1 cellular context compared by ENCODE assay signal in the genomic region with DNA sequence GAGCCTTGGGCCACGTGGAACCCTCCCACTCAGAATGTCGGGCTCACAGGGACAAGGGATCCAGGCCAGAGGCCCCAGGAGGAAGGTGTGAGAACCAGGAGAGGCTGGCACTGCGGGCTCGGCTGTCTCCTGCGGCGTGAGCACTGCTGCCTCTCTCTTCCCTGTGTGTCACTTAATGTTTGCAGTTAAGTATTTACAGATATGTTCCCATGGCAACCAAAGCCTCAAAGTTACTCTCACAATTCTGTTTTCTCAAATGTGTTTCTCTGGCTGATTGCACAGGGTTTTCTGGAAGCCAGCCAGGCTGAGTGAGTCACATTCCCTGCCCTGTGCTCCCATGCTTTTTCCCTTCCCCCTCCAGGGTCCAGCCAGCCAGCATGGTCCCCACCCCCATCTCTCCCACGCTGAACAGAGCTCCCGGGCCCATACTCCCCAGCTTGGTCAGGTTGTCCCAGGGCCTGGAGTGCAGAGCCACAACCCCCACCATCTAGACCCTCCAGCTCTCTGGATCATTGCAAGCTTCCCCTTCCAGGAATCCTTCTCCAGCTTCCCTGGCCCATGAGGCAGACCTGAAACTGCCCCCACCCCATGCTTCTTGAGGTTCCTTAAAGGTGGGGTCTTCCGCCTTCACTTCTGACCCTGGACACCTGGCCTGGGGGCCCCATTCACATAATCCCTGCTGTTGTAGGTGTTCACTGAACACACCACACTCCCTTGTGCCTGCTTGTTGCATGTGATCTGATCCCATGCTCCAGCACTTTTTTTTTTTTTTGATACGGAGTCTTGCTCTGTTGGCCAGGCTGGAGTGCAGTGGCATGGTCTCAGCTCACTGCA.
A peak's percentile ranks its signal among the peaks of the same experiment; 100 is the strongest.
TF ChIP-seq lines count a peak whose summit lies in the region.

No MANE protein-coding gene starts in this region.

TF ChIP-seq in HepG2, 621 proteins besides CTCF, POLR2A, EP300 and RAD21 (continued from another document and continues in another):
- TF ChIP-seq, protein P1, sequence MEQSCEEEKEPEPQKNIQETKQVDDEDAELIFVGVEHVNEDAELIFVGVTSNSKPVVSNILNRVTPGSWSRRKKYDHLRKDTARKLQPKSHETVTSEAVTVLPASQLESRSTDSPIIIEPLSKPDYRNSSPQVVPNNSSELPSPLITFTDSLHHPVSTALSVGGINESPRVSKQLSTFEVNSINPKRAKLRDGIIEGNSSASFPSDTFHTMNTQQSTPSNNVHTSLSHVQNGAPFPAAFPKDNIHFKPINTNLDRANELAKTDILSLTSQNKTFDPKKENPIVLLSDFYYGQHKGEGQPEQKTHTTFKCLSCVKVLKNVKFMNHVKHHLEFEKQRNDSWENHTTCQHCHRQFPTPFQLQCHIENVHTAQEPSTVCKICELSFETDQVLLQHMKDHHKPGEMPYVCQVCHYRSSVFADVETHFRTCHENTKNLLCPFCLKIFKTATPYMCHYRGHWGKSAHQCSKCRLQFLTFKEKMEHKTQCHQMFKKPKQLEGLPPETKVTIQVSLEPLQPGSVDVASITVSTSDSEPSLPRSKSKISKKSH (CRISPR knock-in tag; IDR thresholded peaks at IDR 0.05; ENCODE audit: borderline replicate concordance): no peak
- TF ChIP-seq, protein P2, sequence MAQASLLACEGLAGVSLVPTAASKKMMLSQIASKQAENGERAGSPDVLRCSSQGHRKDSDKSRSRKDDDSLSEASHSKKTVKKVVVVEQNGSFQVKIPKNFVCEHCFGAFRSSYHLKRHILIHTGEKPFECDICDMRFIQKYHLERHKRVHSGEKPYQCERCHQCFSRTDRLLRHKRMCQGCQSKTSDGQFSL (CRISPR knock-in tag; IDR thresholded peaks at IDR 0.05): no peak
- TF ChIP-seq ZBTB7A (CRISPR knock-in tag; IDR thresholded peaks at IDR 0.05): no peak
- peak; percentile 71 for TF ChIP-seq FOXA3 (CRISPR knock-in tag; IDR thresholded peaks at IDR 0.05)
- TF ChIP-seq ZNF563 (CRISPR knock-in tag; IDR thresholded peaks at IDR 0.05): 0 out of 2 replicates have a peak, but pooled peaks have one; percentile 37
- 0 out of 2 replicates have a peak, but pooled peaks have one; percentile 14 for TF ChIP-seq ISL2 (CRISPR knock-in tag; IDR thresholded peaks at IDR 0.05)
- no peak for TF ChIP-seq NR3C1 (CRISPR knock-in tag; IDR thresholded peaks at IDR 0.05)
- TF ChIP-seq ZNF841 (CRISPR knock-in tag; IDR thresholded peaks at IDR 0.05; ENCODE audit: borderline replicate concordance): no peak
- TF ChIP-seq ZNF570 (CRISPR knock-in tag; IDR thresholded peaks at IDR 0.05; ENCODE audit: borderline replicate concordance): no peak
- no peak for TF ChIP-seq ZNF552 (CRISPR knock-in tag; IDR thresholded peaks at IDR 0.05; ENCODE audit: borderline replicate concordance)
- TF ChIP-seq TGIF2 (CRISPR knock-in tag; IDR thresholded peaks at IDR 0.05): no peak
- TF ChIP-seq, protein P3, sequence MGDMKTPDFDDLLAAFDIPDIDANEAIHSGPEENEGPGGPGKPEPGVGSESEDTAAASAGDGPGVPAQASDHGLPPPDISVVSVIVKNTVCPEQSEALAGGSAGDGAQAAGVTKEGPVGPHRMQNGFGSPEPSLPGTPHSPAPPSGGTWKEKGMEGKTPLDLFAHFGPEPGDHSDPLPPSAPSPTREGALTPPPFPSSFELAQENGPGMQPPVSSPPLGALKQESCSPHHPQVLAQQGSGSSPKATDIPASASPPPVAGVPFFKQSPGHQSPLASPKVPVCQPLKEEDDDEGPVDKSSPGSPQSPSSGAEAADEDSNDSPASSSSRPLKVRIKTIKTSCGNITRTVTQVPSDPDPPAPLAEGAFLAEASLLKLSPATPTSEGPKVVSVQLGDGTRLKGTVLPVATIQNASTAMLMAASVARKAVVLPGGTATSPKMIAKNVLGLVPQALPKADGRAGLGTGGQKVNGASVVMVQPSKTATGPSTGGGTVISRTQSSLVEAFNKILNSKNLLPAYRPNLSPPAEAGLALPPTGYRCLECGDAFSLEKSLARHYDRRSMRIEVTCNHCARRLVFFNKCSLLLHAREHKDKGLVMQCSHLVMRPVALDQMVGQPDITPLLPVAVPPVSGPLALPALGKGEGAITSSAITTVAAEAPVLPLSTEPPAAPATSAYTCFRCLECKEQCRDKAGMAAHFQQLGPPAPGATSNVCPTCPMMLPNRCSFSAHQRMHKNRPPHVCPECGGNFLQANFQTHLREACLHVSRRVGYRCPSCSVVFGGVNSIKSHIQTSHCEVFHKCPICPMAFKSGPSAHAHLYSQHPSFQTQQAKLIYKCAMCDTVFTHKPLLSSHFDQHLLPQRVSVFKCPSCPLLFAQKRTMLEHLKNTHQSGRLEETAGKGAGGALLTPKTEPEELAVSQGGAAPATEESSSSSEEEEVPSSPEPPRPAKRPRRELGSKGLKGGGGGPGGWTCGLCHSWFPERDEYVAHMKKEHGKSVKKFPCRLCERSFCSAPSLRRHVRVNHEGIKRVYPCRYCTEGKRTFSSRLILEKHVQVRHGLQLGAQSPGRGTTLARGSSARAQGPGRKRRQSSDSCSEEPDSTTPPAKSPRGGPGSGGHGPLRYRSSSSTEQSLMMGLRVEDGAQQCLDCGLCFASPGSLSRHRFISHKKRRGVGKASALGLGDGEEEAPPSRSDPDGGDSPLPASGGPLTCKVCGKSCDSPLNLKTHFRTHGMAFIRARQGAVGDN (CRISPR knock-in tag; IDR thresholded peaks at IDR 0.05): peak; percentile 69
- TF ChIP-seq NR2F2 (IDR thresholded peaks at IDR 0.05; ENCODE audit: borderline replicate concordance, low read depth): no peak
- peak; percentile 57 for TF ChIP-seq RBM39 (IDR thresholded peaks at IDR 0.05; ENCODE audit: low read depth, low read length, poor library complexity, severe bottlenecking)
- TF ChIP-seq ZNF232 (CRISPR knock-in tag; IDR thresholded peaks at IDR 0.05; ENCODE audit: borderline replicate concordance): no peak
- TF ChIP-seq ZNF614 (CRISPR knock-in tag; IDR thresholded peaks at IDR 0.05; ENCODE audit: borderline replicate concordance): peak; percentile 45; the same call in 1 of the 2 replicates
- TF ChIP-seq, protein P4, sequence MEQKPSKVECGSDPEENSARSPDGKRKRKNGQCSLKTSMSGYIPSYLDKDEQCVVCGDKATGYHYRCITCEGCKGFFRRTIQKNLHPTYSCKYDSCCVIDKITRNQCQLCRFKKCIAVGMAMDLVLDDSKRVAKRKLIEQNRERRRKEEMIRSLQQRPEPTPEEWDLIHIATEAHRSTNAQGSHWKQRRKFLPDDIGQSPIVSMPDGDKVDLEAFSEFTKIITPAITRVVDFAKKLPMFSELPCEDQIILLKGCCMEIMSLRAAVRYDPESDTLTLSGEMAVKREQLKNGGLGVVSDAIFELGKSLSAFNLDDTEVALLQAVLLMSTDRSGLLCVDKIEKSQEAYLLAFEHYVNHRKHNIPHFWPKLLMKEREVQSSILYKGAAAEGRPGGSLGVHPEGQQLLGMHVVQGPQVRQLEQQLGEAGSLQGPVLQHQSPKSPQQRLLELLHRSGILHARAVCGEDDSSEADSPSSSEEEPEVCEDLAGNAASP (CRISPR knock-in tag; IDR thresholded peaks at IDR 0.05; ENCODE audit: borderline replicate concordance): no peak
- TF ChIP-seq, protein P5, sequence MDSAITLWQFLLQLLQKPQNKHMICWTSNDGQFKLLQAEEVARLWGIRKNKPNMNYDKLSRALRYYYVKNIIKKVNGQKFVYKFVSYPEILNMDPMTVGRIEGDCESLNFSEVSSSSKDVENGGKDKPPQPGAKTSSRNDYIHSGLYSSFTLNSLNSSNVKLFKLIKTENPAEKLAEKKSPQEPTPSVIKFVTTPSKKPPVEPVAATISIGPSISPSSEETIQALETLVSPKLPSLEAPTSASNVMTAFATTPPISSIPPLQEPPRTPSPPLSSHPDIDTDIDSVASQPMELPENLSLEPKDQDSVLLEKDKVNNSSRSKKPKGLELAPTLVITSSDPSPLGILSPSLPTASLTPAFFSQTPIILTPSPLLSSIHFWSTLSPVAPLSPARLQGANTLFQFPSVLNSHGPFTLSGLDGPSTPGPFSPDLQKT (CRISPR knock-in tag; IDR thresholded peaks at IDR 0.05; ENCODE audit: borderline replicate concordance): no peak
- 0 out of 2 replicates have a peak, but pooled peaks have one; percentile 34 for TF ChIP-seq FOXP1 (IDR thresholded peaks at IDR 0.05)
- TF ChIP-seq FOXP1 (CRISPR knock-in tag; IDR thresholded peaks at IDR 0.05): peak; percentile 75
- no peak for TF ChIP-seq ZNF234 (CRISPR knock-in tag; conservative IDR thresholded peaks at IDR 0.05)
- no peak for TF ChIP-seq NFYC (CRISPR knock-in tag; IDR thresholded peaks at IDR 0.05)
- TF ChIP-seq, protein P6, sequence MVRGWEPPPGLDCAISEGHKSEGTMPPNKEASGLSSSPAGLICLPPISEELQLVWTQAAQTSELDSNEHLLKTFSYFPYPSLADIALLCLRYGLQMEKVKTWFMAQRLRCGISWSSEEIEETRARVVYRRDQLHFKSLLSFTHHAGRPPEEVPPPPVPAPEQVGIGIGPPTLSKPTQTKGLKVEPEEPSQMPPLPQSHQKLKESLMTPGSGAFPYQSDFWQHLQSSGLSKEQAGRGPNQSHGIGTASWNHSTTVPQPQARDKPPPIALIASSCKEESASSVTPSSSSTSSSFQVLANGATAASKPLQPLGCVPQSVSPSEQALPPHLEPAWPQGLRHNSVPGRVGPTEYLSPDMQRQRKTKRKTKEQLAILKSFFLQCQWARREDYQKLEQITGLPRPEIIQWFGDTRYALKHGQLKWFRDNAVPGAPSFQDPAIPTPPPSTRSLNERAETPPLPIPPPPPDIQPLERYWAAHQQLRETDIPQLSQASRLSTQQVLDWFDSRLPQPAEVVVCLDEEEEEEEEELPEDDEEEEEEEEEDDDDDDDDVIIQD (CRISPR knock-in tag; IDR thresholded peaks at IDR 0.05; ENCODE audit: low read depth): no peak
- TF ChIP-seq MEIS2 (CRISPR knock-in tag; IDR thresholded peaks at IDR 0.05): no peak
- no peak for TF ChIP-seq ZNF772 (CRISPR knock-in tag; IDR thresholded peaks at IDR 0.05)
- TF ChIP-seq RELA (CRISPR knock-in tag; IDR thresholded peaks at IDR 0.05): no peak
- TF ChIP-seq MAF1 (CRISPR knock-in tag; IDR thresholded peaks at IDR 0.05; ENCODE audit: borderline replicate concordance): no peak
- no peak for TF ChIP-seq ZNF839 (CRISPR knock-in tag; IDR thresholded peaks at IDR 0.05; ENCODE audit: borderline replicate concordance)
- TF ChIP-seq NFYB (CRISPR knock-in tag; IDR thresholded peaks at IDR 0.05): no peak
- TF ChIP-seq RBFOX2 (IDR thresholded peaks at IDR 0.05; ENCODE audit: low read depth, low read length): no peak
- no peak for TF ChIP-seq ZNF564 (CRISPR knock-in tag; IDR thresholded peaks at IDR 0.05)
- no peak for TF ChIP-seq POLR2AphosphoS2 (IDR thresholded peaks at IDR 0.05; ENCODE audit: low read depth, low read length)
- TF ChIP-seq HMG20A (CRISPR knock-in tag; IDR thresholded peaks at IDR 0.05; ENCODE audit: borderline replicate concordance): peak; percentile 28; the same call in 1 of the 2 replicates
- 0 out of 2 replicates have a peak, but pooled peaks have one; percentile 41 for TF ChIP-seq CCDC6 (CRISPR knock-in tag; IDR thresholded peaks at IDR 0.05)
- no peak for TF ChIP-seq NFE2L1 (CRISPR knock-in tag; IDR thresholded peaks at IDR 0.05; ENCODE audit: borderline replicate concordance)
- no peak for TF ChIP-seq BRD4 (CRISPR knock-in tag; IDR thresholded peaks at IDR 0.05)
- no peak for TF ChIP-seq ETV6 (CRISPR knock-in tag; conservative IDR thresholded peaks at IDR 0.05)
- no peak for TF ChIP-seq TP53 (CRISPR knock-in tag; conservative IDR thresholded peaks at IDR 0.05)
- TF ChIP-seq JUNB (CRISPR knock-in tag; IDR thresholded peaks at IDR 0.05; ENCODE audit: borderline replicate concordance): peak; percentile 85
- TF ChIP-seq ZNF713 (CRISPR knock-in tag; IDR thresholded peaks at IDR 0.05): no peak
- TF ChIP-seq BRCA1 (CRISPR knock-in tag; IDR thresholded peaks at IDR 0.05): no peak
- TF ChIP-seq SOX5 (CRISPR knock-in tag; IDR thresholded peaks at IDR 0.05; ENCODE audit: borderline replicate concordance): peak; percentile 64; the same call in 1 of the 2 replicates
- no peak for TF ChIP-seq ZNF775 (CRISPR knock-in tag; IDR thresholded peaks at IDR 0.05; ENCODE audit: borderline replicate concordance)
- TF ChIP-seq, protein P7, sequence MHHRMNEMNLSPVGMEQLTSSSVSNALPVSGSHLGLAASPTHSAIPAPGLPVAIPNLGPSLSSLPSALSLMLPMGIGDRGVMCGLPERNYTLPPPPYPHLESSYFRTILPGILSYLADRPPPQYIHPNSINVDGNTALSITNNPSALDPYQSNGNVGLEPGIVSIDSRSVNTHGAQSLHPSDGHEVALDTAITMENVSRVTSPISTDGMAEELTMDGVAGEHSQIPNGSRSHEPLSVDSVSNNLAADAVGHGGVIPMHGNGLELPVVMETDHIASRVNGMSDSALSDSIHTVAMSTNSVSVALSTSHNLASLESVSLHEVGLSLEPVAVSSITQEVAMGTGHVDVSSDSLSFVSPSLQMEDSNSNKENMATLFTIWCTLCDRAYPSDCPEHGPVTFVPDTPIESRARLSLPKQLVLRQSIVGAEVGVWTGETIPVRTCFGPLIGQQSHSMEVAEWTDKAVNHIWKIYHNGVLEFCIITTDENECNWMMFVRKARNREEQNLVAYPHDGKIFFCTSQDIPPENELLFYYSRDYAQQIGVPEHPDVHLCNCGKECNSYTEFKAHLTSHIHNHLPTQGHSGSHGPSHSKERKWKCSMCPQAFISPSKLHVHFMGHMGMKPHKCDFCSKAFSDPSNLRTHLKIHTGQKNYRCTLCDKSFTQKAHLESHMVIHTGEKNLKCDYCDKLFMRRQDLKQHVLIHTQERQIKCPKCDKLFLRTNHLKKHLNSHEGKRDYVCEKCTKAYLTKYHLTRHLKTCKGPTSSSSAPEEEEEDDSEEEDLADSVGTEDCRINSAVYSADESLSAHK (CRISPR knock-in tag; IDR thresholded peaks at IDR 0.05; ENCODE audit: borderline replicate concordance): no peak
- TF ChIP-seq, protein P8, sequence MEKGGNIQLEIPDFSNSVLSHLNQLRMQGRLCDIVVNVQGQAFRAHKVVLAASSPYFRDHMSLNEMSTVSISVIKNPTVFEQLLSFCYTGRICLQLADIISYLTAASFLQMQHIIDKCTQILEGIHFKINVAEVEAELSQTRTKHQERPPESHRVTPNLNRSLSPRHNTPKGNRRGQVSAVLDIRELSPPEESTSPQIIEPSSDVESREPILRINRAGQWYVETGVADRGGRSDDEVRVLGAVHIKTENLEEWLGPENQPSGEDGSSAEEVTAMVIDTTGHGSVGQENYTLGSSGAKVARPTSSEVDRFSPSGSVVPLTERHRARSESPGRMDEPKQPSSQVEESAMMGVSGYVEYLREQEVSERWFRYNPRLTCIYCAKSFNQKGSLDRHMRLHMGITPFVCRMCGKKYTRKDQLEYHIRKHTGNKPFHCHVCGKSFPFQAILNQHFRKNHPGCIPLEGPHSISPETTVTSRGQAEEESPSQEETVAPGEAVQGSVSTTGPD (CRISPR knock-in tag; IDR thresholded peaks at IDR 0.05): no peak
- no peak for TF ChIP-seq HCFC1 (IDR thresholded peaks at IDR 0.05; ENCODE audit: low read depth, low read length)
- no peak for TF ChIP-seq ZNF83 (CRISPR knock-in tag; IDR thresholded peaks at IDR 0.05; ENCODE audit: borderline replicate concordance)
- no peak for TF ChIP-seq ZNF605 (CRISPR knock-in tag; IDR thresholded peaks at IDR 0.05)
- peak; percentile 67 for TF ChIP-seq CEBPG (CRISPR knock-in tag; IDR thresholded peaks at IDR 0.05)
- TF ChIP-seq, protein P9, sequence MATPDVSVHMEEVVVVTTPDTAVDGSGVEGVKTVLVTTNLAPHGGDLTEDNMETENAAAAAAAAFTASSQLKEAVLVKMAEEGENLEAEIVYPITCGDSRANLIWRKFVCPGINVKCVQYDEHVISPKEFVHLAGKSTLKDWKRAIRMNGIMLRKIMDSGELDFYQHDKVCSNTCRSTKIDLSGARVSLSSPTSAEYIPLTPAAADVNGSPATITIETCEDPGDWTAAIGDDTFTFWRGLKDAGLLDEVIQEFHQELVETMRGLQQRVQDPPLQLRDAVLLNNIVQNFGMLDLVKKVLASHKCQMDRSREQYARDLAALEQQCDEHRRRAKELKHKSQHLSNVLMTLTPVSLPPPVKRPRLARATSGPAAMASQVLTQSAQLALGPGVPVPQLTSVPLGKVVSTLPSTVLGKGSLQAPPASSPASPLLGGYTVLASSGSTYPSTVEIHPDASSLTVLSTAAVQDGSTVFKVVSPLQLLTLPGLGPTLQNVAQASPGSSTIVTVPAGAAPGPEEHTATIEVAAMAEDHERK (CRISPR knock-in tag; IDR thresholded peaks at IDR 0.05; ENCODE audit: low read depth): no peak
